In the genomic region with DNA sequence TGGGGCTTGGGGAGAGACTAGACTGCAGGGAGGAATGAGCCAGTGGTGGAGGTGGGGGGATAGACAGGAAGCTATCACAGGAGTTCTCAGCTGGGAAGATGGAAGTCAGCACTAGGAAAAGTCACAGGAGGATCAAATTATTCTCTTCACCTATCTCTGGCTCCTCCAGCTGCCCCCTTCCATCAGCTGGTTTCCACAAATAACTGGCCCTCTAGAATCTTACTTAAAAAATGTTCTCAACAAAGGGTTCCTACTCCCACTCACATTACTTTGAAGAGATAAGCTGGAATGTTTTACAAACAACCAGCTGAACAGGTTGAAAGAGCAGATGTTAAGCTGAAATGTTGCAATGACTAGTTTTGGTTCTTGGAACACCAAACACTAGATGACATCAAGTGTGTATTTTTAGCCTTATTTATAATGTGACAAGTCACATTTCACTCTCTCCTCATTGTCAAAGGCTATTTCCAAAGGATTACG, we compare ENCODE assay signal across 17 cellular contexts.
A peak's percentile ranks its signal among the peaks of the same experiment; 100 is the strongest.
DNase-seq lines count a peak whose midpoint lies in the region; ATAC-seq and TF ChIP-seq lines count a peak whose summit lies in the region.
"Had no signal": no experiment of that assay in that cellular context is flagged by ENCODE, and none has a peak within 500 bp of the region (broad histone marks: within the 10 kb centered on the region; RNA-seq: fewer than 3 reads in every experiment).

No MANE protein-coding gene starts in this region.

- no peak overlapping the region for H3K4me2 ChIP-seq in trophoblast cell (ENCODE audit: low read length)

- no peaks in the 10 kb centered on the region for H3K27me3 ChIP-seq in trophoblast cell (ENCODE audit: insufficient read depth, low read length)

- no peak overlapping the region for H4K8ac ChIP-seq in trophoblast cell (ENCODE audit: low read depth, low read length)

- no peak overlapping the region for H3K23ac ChIP-seq in trophoblast cell (ENCODE audit: low read length)

- H4K91ac ChIP-seq in trophoblast cell (ENCODE audit: low read depth, low read length): no peak overlapping the region

- no peak overlapping the region for H3K27ac ChIP-seq in trophoblast cell (ENCODE audit: low read depth, low read length)

- no peak overlapping the region for H2AK5ac ChIP-seq in trophoblast cell (ENCODE audit: low read length)

- H3K14ac ChIP-seq in trophoblast cell (ENCODE audit: low read length): no peak overlapping the region

- no peak overlapping the region for H2AFZ ChIP-seq in trophoblast cell (ENCODE audit: insufficient read depth, low read length, poor library complexity)

- peak; percentile 41 for DNase-seq in DMS53 treated with DMSO at 0.1 percent for 48 hours (lab: John Stamatoyannopoulos, UW; ENCODE audit: unreplicated experiment)
- DNase-seq in OCI-M1 (lab: John Stamatoyannopoulos, UW): peak; percentile 79
- peak; percentile 79 for DNase-seq in fibroblast of the aortic adventitia (ENCODE audit: low read depth)
- peak; percentile 30 to 89 for DNase-seq in trophoblast cell
- no peak for DNase-seq in ACHN
- no peak for DNase-seq in hypothalamus (lab: John Stamatoyannopoulos, UW)
- DNase-seq: activated CD4-positive, alpha-beta T cell treated with anti-CD3 and anti-CD28 coated beads, Interleukin-2, amount 50 U/mL, for 4 hours; activated naive CD4-positive, alpha-beta T cell treated with anti-CD3 and anti-CD28 coated beads for 36 hours; CD8-positive, alpha-beta T cell; effector CD8-positive, alpha-beta T cell; H9; islet precursor cell; Karpas-422; NCI-H526 treated with DMSO at 0.1 percent for 48 hours; SW 1271 had no signal

- H3K79me2 ChIP-seq in trophoblast cell (ENCODE audit: control insufficient read depth, insufficient read depth, low read length, poor library complexity): no peaks in the 10 kb centered on the region

- in situ Hi-C loops in ACHN (cut with HindIII; ENCODE audit: low pct_ligation_motif_present, low pct_unique_long_range_greater_than_20kb, low sequenced_read_pairs): no loop called here

- peaks cover 0 to 2% of the 10 kb centered on the region in 2 experiments for H3K4me1 ChIP-seq in trophoblast cell (ENCODE audit: control insufficient read depth in 1 of 2, insufficient read depth in 2 of 2, low read length in 2 of 2)

- H3K4me3 ChIP-seq in fibroblast of the aortic adventitia (ENCODE audit: low read depth, low read length) (no peak overlapping the region), trophoblast cell (ENCODE audit: low read depth, low read length) (no peak overlapping the region)

- no peak overlapping the region for H3K4ac ChIP-seq in trophoblast cell (ENCODE audit: low read depth, low read length)

- H2BK120ac ChIP-seq in trophoblast cell (ENCODE audit: insufficient read depth, low read length, poor library complexity): no peak overlapping the region

- H3K9me3 ChIP-seq in trophoblast cell (ENCODE audit: insufficient read depth, low read depth, low read length): peaks cover 2% of the 10 kb centered on the region

- no peak overlapping the region for H3K9ac ChIP-seq in trophoblast cell (ENCODE audit: low read length)

- WGBS in trophoblast cell (ENCODE audit: extremely low coverage, insufficient coverage, insufficient read length): no CpG with 5 or more reads among the region's 1 CpG

- no peak overlapping the region for H2BK5ac ChIP-seq in trophoblast cell (ENCODE audit: low read depth, low read length, poor library complexity)

- TF ChIP-seq CTCF in fibroblast of the aortic adventitia (IDR thresholded peaks at IDR 0.05; ENCODE audit: insufficient read depth, low read length): no peak

- no peaks in the 10 kb centered on the region for H3K79me1 ChIP-seq in trophoblast cell (ENCODE audit: low read length)

- no peak overlapping the region for H4K12ac ChIP-seq in trophoblast cell (ENCODE audit: low read depth, low read length)

- no peak overlapping the region for H2BK12ac ChIP-seq in trophoblast cell (ENCODE audit: low read length)

- H3K18ac ChIP-seq in trophoblast cell (ENCODE audit: low read length): no peak overlapping the region

- H3K36me3 ChIP-seq in trophoblast cell (ENCODE audit: control insufficient read depth in 1 of 2, insufficient read depth in 2 of 2, low read length in 2 of 2): no peaks in the 10 kb centered on the region

- ATAC-seq in HG02840 (IDR thresholded peaks at IDR 0.05; ENCODE audit: low FRiP score, unreplicated experiment): no peak
- no peak for ATAC-seq in GM19351 (IDR thresholded peaks at IDR 0.05; ENCODE audit: unreplicated experiment)
- ATAC-seq: CD8-positive, alpha-beta T cell had no signal

Comparison
In these comparisons a context has a peak if more than half of its experiments do, and no peak if none do; other contexts are left out.
1. DNase-seq: peak in DMS53 treated with DMSO at 0.1 percent for 48 hours (single experiment), OCI-M1 (single experiment), fibroblast of the aortic adventitia (single experiment) and trophoblast cell (2 of 2); none in ACHN (single experiment) and hypothalamus (0 of 51).